In the genomic region with DNA sequence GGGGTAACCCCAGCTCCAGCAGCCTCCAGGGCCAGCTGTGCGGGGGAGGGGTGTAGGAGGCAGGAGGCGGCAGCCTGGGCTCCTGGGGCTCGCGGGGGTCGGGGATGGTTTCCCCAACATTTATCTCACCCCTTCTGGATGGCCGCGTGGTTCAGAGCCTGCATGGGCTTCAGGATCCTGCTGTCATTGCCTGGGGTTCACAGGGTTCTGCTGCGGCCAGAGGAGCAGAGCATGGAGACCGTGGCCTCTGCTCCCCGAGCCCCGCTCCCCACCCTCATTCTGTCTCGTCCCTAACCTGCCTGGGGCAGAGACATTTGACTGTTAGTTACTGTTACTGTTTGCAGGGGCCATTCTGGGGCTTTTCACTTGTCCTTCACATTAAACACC, we compare ENCODE assay signal across 1 cellular context.
TF ChIP-seq lines count a peak whose summit lies in the region.

No MANE protein-coding gene starts in this region.

TF ChIP-seq in neural cell, 6 proteins besides CTCF, POLR2A, EP300 and RAD21:
- no peak for TF ChIP-seq POLR2AphosphoS5 (IDR thresholded peaks at IDR 0.05)
- TF ChIP-seq, protein P1, sequence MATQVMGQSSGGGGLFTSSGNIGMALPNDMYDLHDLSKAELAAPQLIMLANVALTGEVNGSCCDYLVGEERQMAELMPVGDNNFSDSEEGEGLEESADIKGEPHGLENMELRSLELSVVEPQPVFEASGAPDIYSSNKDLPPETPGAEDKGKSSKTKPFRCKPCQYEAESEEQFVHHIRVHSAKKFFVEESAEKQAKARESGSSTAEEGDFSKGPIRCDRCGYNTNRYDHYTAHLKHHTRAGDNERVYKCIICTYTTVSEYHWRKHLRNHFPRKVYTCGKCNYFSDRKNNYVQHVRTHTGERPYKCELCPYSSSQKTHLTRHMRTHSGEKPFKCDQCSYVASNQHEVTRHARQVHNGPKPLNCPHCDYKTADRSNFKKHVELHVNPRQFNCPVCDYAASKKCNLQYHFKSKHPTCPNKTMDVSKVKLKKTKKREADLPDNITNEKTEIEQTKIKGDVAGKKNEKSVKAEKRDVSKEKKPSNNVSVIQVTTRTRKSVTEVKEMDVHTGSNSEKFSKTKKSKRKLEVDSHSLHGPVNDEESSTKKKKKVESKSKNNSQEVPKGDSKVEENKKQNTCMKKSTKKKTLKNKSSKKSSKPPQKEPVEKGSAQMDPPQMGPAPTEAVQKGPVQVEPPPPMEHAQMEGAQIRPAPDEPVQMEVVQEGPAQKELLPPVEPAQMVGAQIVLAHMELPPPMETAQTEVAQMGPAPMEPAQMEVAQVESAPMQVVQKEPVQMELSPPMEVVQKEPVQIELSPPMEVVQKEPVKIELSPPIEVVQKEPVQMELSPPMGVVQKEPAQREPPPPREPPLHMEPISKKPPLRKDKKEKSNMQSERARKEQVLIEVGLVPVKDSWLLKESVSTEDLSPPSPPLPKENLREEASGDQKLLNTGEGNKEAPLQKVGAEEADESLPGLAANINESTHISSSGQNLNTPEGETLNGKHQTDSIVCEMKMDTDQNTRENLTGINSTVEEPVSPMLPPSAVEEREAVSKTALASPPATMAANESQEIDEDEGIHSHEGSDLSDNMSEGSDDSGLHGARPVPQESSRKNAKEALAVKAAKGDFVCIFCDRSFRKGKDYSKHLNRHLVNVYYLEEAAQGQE (IDR thresholded peaks at IDR 0.05; ENCODE audit: borderline replicate concordance): no peak
